27 cellular contexts compared by ENCODE assay signal in the genomic region with DNA sequence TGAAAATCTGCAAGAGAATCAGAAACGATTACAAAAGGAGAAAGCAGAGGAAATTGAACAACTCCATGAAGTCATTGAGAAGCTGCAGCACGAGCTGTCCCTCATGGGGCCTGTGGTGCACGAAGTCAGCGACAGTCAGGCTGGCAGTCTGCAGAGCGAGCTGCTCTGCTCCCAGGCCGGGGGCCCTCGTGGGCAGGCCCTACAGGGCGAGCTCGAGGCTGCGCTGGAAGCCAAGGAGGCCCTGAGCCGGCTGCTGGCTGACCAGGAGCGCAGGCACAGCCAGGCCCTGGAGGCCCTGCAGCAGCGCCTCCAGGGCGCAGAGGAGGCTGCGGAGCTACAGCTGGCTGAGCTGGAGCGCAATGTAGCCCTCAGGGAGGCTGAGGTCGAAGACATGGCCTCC. TPM values are rescaled to one million over a fixed set of nuclear protein-coding genes. Genes with fewer than 3 reads are reported as not detected.
A peak's percentile ranks its signal among the peaks of the same experiment; 100 is the strongest.
DNase-seq lines count a peak whose midpoint lies in the region; ATAC-seq, FAIRE-seq and TF ChIP-seq lines count a peak whose summit lies in the region.
"Had no signal": no experiment of that assay in that cellular context is flagged by ENCODE, and none has a peak within 500 bp of the region (broad histone marks: within the 10 kb centered on the region; RNA-seq: fewer than 3 reads in every experiment).

No MANE protein-coding gene starts in this region.

- H3K9ac ChIP-seq in endothelial cell of umbilical vein (replicated peaks; ENCODE audit: extremely low read depth, insufficient read depth, low read length) (no peak overlapping the region), neuronal stem cell (ENCODE audit: low read depth, low read length, poor library complexity) (no peak overlapping the region)
- H3K9ac ChIP-seq: BLaER1 treated with 17β-estradiol and CSF1 and Interleukin-3, amounts not matched to agents 10 nM and 100 nM; SK-N-SH had no signal

- H3K79me1 ChIP-seq in neuronal stem cell (ENCODE audit: low read depth, low read length) = peaks cover 7% of the 10 kb centered on the region

- H2BK15ac ChIP-seq in neuronal stem cell (ENCODE audit: low read length) = no peak overlapping the region

- H3K4me3 ChIP-seq in H7 (ENCODE audit: insufficient read depth, low read depth, low read length) (no peak overlapping the region), OCI-LY7 (ENCODE audit: low read depth, low read length, poor library complexity, severe bottlenecking) (no peak overlapping the region), endothelial cell of umbilical vein (replicated peaks in 1 of 3; ENCODE audit: insufficient read depth in 1 of 3, low read depth in 1 of 3, low read length in 3 of 3) (no peak overlapping the region), neuronal stem cell (ENCODE audit: low read length in 2 of 2) (no peak overlapping the region)
- H3K4me3 ChIP-seq: BLaER1 treated with 17β-estradiol and CSF1 and Interleukin-3, amounts not matched to agents 10 nM and 100 nM; dorsolateral prefrontal cortex; heart right ventricle; prostate gland; sigmoid colon; transverse colon had no signal

- CTCF ChIA-PET in OCI-LY7 (lab: Charles Lee; ENCODE audit: unreplicated experiment) = no interaction called here
- CTCF ChIA-PET in endothelial cell of umbilical vein (lab: Charles Lee) = interaction anchor here (1.4 kb wide), 1 partner anchor 258 kb away, joined by 3 read pairs; no protein-coding TSS in a partner anchor

- dilution Hi-C loops in endothelial cell of umbilical vein (cut with MboI; ENCODE audit: extremely low pct_ligation_motif_present, low sequenced_read_pairs) = no loop called here

- H4K20me1 ChIP-seq in OCI-LY7 (ENCODE audit: insufficient read depth, low read length) = no peaks in the 10 kb centered on the region
- no peaks in the 10 kb centered on the region for H4K20me1 ChIP-seq in endothelial cell of umbilical vein (replicated peaks; ENCODE audit: control insufficient read depth, extremely low read depth, insufficient read depth, low read length)

- no CpG with 5 or more reads among the region's 17 CpGs for WGBS in neuronal stem cell (ENCODE audit: extremely low coverage in 2 of 2, insufficient read length in 2 of 2, insufficient replicate concordance in 1 of 2), 2 donors

- H3K27ac ChIP-seq in OCI-LY7 (ENCODE audit: low read depth, low read length, poor library complexity, severe bottlenecking) (no peak overlapping the region), endothelial cell of umbilical vein (ENCODE audit: insufficient read depth, low read depth, low read length) (no peak overlapping the region), neuronal stem cell (replicated peaks; ENCODE audit: low read length) (peak overlapping the region; percentile 35)
- H3K27ac ChIP-seq: BLaER1 treated with 17β-estradiol and CSF1 and Interleukin-3, amounts not matched to agents 10 nM and 100 nM; dorsolateral prefrontal cortex; heart right ventricle; neutrophil; prostate gland; sigmoid colon; transverse colon had no signal

- no peaks in the 10 kb centered on the region for H3K9me2 ChIP-seq in OCI-LY7 (ENCODE audit: insufficient read depth, low read length)
- H3K9me2 ChIP-seq: SK-N-SH had no signal

- no peaks in the 10 kb centered on the region for H3K9me1 ChIP-seq in endothelial cell of umbilical vein (replicated peaks; ENCODE audit: control insufficient read depth, extremely low read depth, insufficient read depth, low read length)

- no peaks in the 10 kb centered on the region for H3K27me3 ChIP-seq in H7 (ENCODE audit: control insufficient read depth, insufficient read depth, low read length)
- no peaks in the 10 kb centered on the region for H3K27me3 ChIP-seq in endothelial cell of umbilical vein (ENCODE audit: control insufficient read depth in 2 of 2, insufficient read depth in 2 of 2, low read length in 2 of 2)
- no peaks in the 10 kb centered on the region for H3K27me3 ChIP-seq in neuronal stem cell (ENCODE audit: control insufficient read depth in 3 of 3, insufficient read depth in 3 of 3, low read depth in 1 of 3, low read length in 3 of 3)
- H3K27me3 ChIP-seq: BLaER1 treated with 17β-estradiol and CSF1 and Interleukin-3, amounts not matched to agents 10 nM and 100 nM; dorsolateral prefrontal cortex; heart right ventricle; neutrophil; sigmoid colon; transverse colon had no signal

- H3K4me1 ChIP-seq in OCI-LY7 (ENCODE audit: insufficient read depth, low read length, poor library complexity, severe bottlenecking) = no peaks in the 10 kb centered on the region
- H3K4me1 ChIP-seq in endothelial cell of umbilical vein (ENCODE audit: control insufficient read depth, extremely low read depth, insufficient read depth, low read length) = no peaks in the 10 kb centered on the region
- peaks cover 0 to 1% of the 10 kb centered on the region in 2 donors for H3K4me1 ChIP-seq in neuronal stem cell (ENCODE audit: control insufficient read depth in 2 of 2, insufficient read depth in 1 of 2, low read depth in 1 of 2, low read length in 2 of 2)
- H3K4me1 ChIP-seq: heart right ventricle, prostate gland, sigmoid colon, transverse colon had no signal

- no peak overlapping the region for H3K18ac ChIP-seq in neuronal stem cell (ENCODE audit: low read length)

- BruUV-seq in OCI-LY7 (replicated peaks; lab: Mats Ljungman, UMichigan) = TSS peak; percentile 93
- BruUV-seq in endothelial cell of umbilical vein (replicated peaks; lab: Mats Ljungman, UMichigan) = TSS peak; percentile 59

- H3K4me2 ChIP-seq in OCI-LY7 (ENCODE audit: low read length) (no peak overlapping the region), endothelial cell of umbilical vein (ENCODE audit: insufficient read depth, low read length) (no peak overlapping the region), neuronal stem cell (ENCODE audit: insufficient read depth, low read length, poor library complexity, severe bottlenecking) (no peak overlapping the region)
- H3K4me2 ChIP-seq: BLaER1 treated with 17β-estradiol and CSF1 and Interleukin-3, amounts not matched to agents 10 nM and 100 nM; SK-N-SH had no signal

- no peak overlapping the region for H3K14ac ChIP-seq in neuronal stem cell (ENCODE audit: low read length)

- H3K36me3 ChIP-seq in H7 (replicated peaks; ENCODE audit: control insufficient read depth, insufficient read depth, low read length) (peaks cover 5% of the 10 kb centered on the region), OCI-LY7 (ENCODE audit: insufficient read depth, low read length) (peaks cover 63% of the 10 kb centered on the region), endothelial cell of umbilical vein (ENCODE audit: control insufficient read depth in 2 of 2, extremely low read depth in 1 of 2, insufficient read depth in 2 of 2, low read length in 2 of 2) (peaks cover 2 to 8% of the 10 kb centered on the region in 2 experiments), neuronal stem cell (replicated peaks in 1 of 2; ENCODE audit: control insufficient read depth in 2 of 2, insufficient read depth in 2 of 2, low read length in 2 of 2) (peaks cover 16 to 80% of the 10 kb centered on the region in 2 donors)
- H3K36me3 ChIP-seq: prostate gland had no signal

- H4K8ac ChIP-seq in neuronal stem cell (ENCODE audit: low read depth, low read length) = no peak overlapping the region

- FAIRE-seq in endothelial cell of umbilical vein (lab: Jason Lieb, UNC) = no peak
- FAIRE-seq in urothelium cell line (lab: Jason Lieb, UNC) = no peak
- FAIRE-seq: frontal cortex had no signal

- POLR2A ChIA-PET in OCI-LY7 (lab: Charles Lee) = no interaction called here
- POLR2A ChIA-PET in endothelial cell of umbilical vein (lab: Charles Lee) = no interaction called here

- TF ChIP-seq CTCF in OCI-LY7 (conservative IDR thresholded peaks at IDR 0.05; ENCODE audit: low read length) = no peak
- TF ChIP-seq CTCF in endothelial cell of umbilical vein (IDR thresholded peaks at IDR 0.05; ENCODE audit: extremely low read depth in 1 of 2, insufficient read depth in 1 of 2, low read depth in 1 of 2, low read length in 2 of 2) = no peak

- no peak for TF ChIP-seq POLR2A in endothelial cell of umbilical vein (IDR thresholded peaks at IDR 0.05; ENCODE audit: low read depth, low read length)

- H3K9me3 ChIP-seq in OCI-LY7 (ENCODE audit: low read length) (no peaks in the 10 kb centered on the region), endothelial cell of umbilical vein (replicated peaks; ENCODE audit: control insufficient read depth, insufficient read depth, low read length) (no peaks in the 10 kb centered on the region), neuronal stem cell (replicated peaks in 1 of 2; ENCODE audit: control insufficient read depth in 2 of 2, insufficient read depth in 1 of 2, low read depth in 1 of 2, low read length in 2 of 2) (no peaks in the 10 kb centered on the region)
- H3K9me3 ChIP-seq: BLaER1 treated with 17β-estradiol and CSF1 and Interleukin-3, amounts not matched to agents 10 nM and 100 nM; heart right ventricle; neutrophil; prostate gland; sigmoid colon; SK-N-SH; transverse colon had no signal

- H4K91ac ChIP-seq in neuronal stem cell (ENCODE audit: low read depth, low read length, poor library complexity) = no peak overlapping the region

- intact Hi-C loops in OCI-LY7 (cut with micrococcal nuclease; ENCODE audit: unreplicated experiment) (no loop called here), endothelial cell of umbilical vein (cut with micrococcal nuclease) (no loop called here)

- H3K4ac ChIP-seq in neuronal stem cell (ENCODE audit: low read length) = no peak overlapping the region

- H2BK5ac ChIP-seq in neuronal stem cell (ENCODE audit: low read length) = no peak overlapping the region

- H2AFZ ChIP-seq in OCI-LY7 (ENCODE audit: low read length) = no peak overlapping the region
- H2AFZ ChIP-seq in endothelial cell of umbilical vein (ENCODE audit: low read depth, low read length) = no peak overlapping the region
- H2AFZ ChIP-seq in neuronal stem cell (ENCODE audit: low read length) = no peak overlapping the region

- no peak overlapping the region for H2AK5ac ChIP-seq in neuronal stem cell (ENCODE audit: low read depth, low read length)

- ATAC-seq in GM19324 (IDR thresholded peaks at IDR 0.05; ENCODE audit: low FRiP score, unreplicated experiment) = no peak
- no peak for ATAC-seq in HG02642 (IDR thresholded peaks at IDR 0.05; ENCODE audit: poor library complexity, unreplicated experiment)
- ATAC-seq: stimulated activated effector memory CD8-positive, alpha-beta T cell treated with anti-CD3 and anti-CD28 coated beads, Interleukin-12 subunit alpha, Interleukin-12 subunit beta, amount 100 ng/mL, for 72 hours had no signal

- H2BK12ac ChIP-seq in neuronal stem cell (ENCODE audit: low read length) = no peak overlapping the region

- H3K79me2 ChIP-seq in OCI-LY7 (ENCODE audit: insufficient read depth, low read depth, low read length) = no peaks in the 10 kb centered on the region
- no peaks in the 10 kb centered on the region for H3K79me2 ChIP-seq in endothelial cell of umbilical vein (ENCODE audit: control insufficient read depth, insufficient read depth, low read length)

- H2BK120ac ChIP-seq in neuronal stem cell (ENCODE audit: low read depth, low read length) = no peak overlapping the region

- peak; percentile 70 for DNase-seq in H7
- no peak for DNase-seq in OCI-LY7 (ENCODE audit: low spot score)
- no peak for DNase-seq in endothelial cell of umbilical vein (ENCODE audit: low read depth, low spot score)
- no peak for DNase-seq in neuronal stem cell (ENCODE audit: low spot score)
- DNase-seq in urothelium cell line (ENCODE audit: low spot score) = no peak
- DNase-seq: activated CD4-positive, alpha-beta T cell treated with anti-CD3 and anti-CD28 coated beads, Interleukin-2, amount 50 U/mL, for 4 hours; activated CD4-positive, CD25-positive, alpha-beta regulatory T cell; activated naive CD4-positive, alpha-beta T cell treated with anti-CD3 and anti-CD28 coated beads for 36 hours; DMS53; heart right ventricle; mesenchymal stem cell; NCI-H1048; NCI-H187; NCI-H2171 treated with DMSO at 0.1 percent for 48 hours; NCI-H510A; OCI-M1; sigmoid colon; SK-N-SH; transverse colon had no signal

- H3K23ac ChIP-seq in neuronal stem cell (ENCODE audit: low read depth, low read length, poor library complexity) = no peak overlapping the region

RNA-seq across cellular contexts. Expression of a gene that starts 47.5 kb away (rescaled TPM):
- total RNA-seq in H7 (2014; rRNA removed; shearing (Covaris generic)) = 19.4 and 30.2 TPM in 2 replicates
- 27.9 and 30.2 TPM in 2 replicates for total RNA-seq in OCI-LY7 (2014; rRNA removed; shearing (Covaris generic))
- 44.7 and 52.5 TPM in 2 replicates for total RNA-seq in OCI-LY7 (2022)
- total RNA-seq in endothelial cell of umbilical vein = 57.6 and 62.1 TPM in 2 replicates
- 32.6 and 34.5 TPM in 2 replicates for polyA plus RNA-seq in endothelial cell of umbilical vein
- 21.5 and 26.1 TPM in 2 replicates for polyA plus RNA-seq in endothelial cell of umbilical vein (2011; cell fraction: cytosol; rRNA removed)
- polyA plus RNA-seq in endothelial cell of umbilical vein (2011; cell fraction: nucleus; rRNA removed) = 167 and 168 TPM in 2 replicates
- polyA plus RNA-seq in endothelial cell of umbilical vein (2012) = 33.7 and 36.0 TPM in 2 replicates
- polyA minus RNA-seq in endothelial cell of umbilical vein = 97.3 and 99.9 TPM in 2 replicates
- polyA minus RNA-seq in endothelial cell of umbilical vein (2011; cell fraction: cytosol; rRNA and poly(A)+ RNA removed) = 23.0 TPM
- 132 and 146 TPM in 2 replicates for polyA minus RNA-seq in endothelial cell of umbilical vein (2011; cell fraction: nucleus; rRNA and poly(A)+ RNA removed)
- 24.0 TPM for polyA plus RNA-seq in neuronal stem cell (2013, experiment 1 of 2)
- 24.5 TPM for polyA plus RNA-seq in neuronal stem cell (2013, experiment 2 of 2)
